Comparison of ENCODE assay signal across 1 cellular context in the genomic region with DNA sequence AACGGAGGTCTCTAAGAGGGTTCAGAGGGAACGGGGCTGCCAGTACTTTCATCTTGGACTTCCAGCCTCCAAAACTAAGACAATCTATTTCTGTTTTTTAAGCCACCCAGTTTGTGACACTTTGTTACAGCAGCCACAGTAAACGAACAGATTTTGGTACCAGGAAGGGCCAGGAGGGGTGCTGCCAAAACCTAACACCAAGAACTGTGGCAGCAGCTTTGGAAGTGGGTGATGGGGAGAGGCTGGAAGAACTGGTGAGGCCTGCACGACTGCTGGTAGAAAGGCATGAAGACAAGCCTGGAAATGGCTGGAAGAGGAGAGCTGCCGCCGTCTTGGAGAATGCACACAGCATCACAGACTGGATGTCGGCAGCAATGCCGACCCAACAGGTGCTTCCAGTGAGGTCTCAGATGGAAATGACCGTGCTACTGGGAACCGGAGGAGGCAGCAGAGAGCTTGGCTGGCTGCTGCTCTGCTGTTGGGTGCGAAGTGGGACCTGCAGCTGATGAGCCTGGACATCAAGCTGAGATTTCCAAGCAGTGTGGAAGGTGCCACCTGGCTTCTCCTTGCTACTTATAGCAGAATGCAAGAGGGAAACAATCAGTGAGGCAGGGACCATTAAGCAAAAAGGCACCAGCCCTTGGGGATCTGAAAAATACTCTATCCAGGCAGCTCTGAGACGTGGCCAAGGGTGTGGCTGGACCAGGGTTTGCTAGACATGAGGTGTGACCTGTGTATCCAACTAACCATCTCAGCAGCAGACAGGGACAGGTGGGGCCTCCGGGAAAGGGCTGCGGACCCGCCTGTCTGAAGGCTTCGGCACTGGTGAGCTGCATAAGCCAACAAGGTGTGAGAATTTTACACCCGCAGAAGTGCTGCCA.
TF ChIP-seq lines count a peak whose summit lies in the region.

No MANE protein-coding gene starts in this region.

TF ChIP-seq in A549, 52 proteins besides CTCF, POLR2A, EP300 and RAD21:
- TF ChIP-seq RCOR1 (IDR thresholded peaks at IDR 0.05; ENCODE audit: low read depth, low read length) (no peak), MAX (IDR thresholded peaks at IDR 0.05) (peak; percentile 42; the same call in 1 of the 2 replicates)
TF ChIP-seq in A549: peak in this region for 1.
